Comparison of ENCODE assay signal across 8 cellular contexts in the genomic region with DNA sequence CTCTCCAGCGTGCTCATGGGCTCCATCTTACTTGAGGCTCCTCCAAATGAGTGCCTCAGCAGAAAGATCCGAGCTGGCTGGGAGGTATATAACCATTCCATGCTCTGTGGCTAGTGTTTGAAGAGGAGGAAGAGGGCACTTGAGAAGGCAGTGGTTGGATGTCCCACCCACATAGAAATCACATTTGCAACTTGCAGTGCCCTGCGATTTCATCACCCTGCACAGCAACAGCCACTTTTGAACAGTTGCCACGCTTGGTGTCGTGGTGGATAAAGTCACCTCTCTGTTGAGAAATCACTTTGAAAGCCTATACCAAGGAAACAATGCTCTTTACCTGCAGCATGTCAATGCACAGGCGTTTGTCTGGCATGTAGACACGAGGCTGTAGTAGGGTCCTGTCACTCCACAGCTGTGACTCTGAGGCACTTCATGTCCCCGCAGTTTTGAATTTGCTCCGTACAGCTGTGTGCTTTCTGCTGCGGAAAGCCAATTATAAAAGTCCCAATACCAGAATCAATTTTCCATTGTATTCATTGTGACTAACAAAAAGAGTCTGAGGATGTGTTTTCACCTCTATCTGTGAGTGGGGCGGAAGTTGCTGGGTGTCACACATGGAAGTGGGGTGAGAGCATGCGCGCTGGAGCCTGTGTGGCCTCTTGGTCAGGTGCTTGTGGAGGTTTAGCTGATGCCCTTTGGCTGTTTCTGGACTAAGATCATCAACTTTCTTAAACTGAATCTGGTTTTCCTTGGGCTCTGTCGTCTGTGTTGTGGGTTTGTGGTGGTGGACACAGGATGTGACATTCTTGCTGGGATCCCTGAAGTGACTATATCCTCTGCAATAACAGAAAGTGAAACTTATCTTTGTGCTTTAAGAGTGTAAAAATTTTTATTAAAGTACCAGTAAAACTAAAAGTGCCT. TPM values are rescaled to one million over a fixed set of nuclear protein-coding genes. Genes with fewer than 3 reads are reported as not detected.
DNase-seq lines count a peak whose midpoint lies in the region; ATAC-seq, FAIRE-seq and TF ChIP-seq lines count a peak whose summit lies in the region.

No MANE protein-coding gene starts in this region.

- H3K27ac Mint-ChIP-seq in activated naive CD4-positive, alpha-beta T cell treated with anti-CD3 and anti-CD28 coated beads, Interleukin-2, amount 50 U/mL, for 72 hours = peak overlapping the region; percentile 92 to 96

- peaks cover 7 to 8% of the 10 kb centered on the region in 2 experiments for H3K36me3 ChIP-seq in keratinocyte (ENCODE audit: control insufficient read depth in 2 of 2, extremely low read depth in 1 of 2, insufficient read depth in 2 of 2, low read length in 2 of 2)

- H3K27me3 ChIP-seq in keratinocyte (ENCODE audit: control insufficient read depth, extremely low read depth, insufficient read depth, low read length) = no peaks in the 10 kb centered on the region

- peak overlapping the region; percentile 87 for H3K4me2 ChIP-seq in keratinocyte (ENCODE audit: control insufficient read depth, extremely low read depth, insufficient read depth, low read depth, low read length)

- H2AFZ ChIP-seq in keratinocyte (ENCODE audit: control insufficient read depth, low read length) = peak overlapping the region; percentile 56

- H3K9me3 ChIP-seq in keratinocyte (ENCODE audit: control insufficient read depth, low read depth, low read length) = no peaks in the 10 kb centered on the region

- dilution Hi-C loops in keratinocyte (cut with MboI; ENCODE audit: extremely low pct_ligation_motif_present, low sequenced_read_pairs) = no loop called here

- TF ChIP-seq CTCF in keratinocyte (optimal IDR thresholded peaks at IDR 0.05 in 1 of 3, IDR thresholded peaks at IDR 0.05 in 1 of 3, conservative IDR thresholded peaks at IDR 0.05 in 1 of 3; ENCODE audit: extremely low read depth in 1 of 3, insufficient read depth in 2 of 3, low read length in 3 of 3) = no peak

- peak overlapping the region; percentile 66 for H3K27ac ChIP-seq in keratinocyte (ENCODE audit: control insufficient read depth, insufficient read depth, low read length)

- TF ChIP-seq POLR2A in GM18951 (IDR thresholded peaks at IDR 0.05; ENCODE audit: extremely low read depth, insufficient read depth, insufficient read length) = peak; percentile 46

- no peaks in the 10 kb centered on the region for H4K20me1 ChIP-seq in keratinocyte (ENCODE audit: control insufficient read depth, extremely low read depth, insufficient read depth, low read length)

- peak overlapping the region; percentile 61 for H3K9ac ChIP-seq in keratinocyte (ENCODE audit: control insufficient read depth, extremely low read depth, insufficient read depth, low read length)

- in situ Hi-C loops in GM18951 (cut with MboI; ENCODE audit: low sequenced_read_pairs, unreplicated experiment) = no loop called here

- peak overlapping the region; percentile 33 to 75 (median 40) for H3K4me3 ChIP-seq in keratinocyte (ENCODE audit: control insufficient read depth in 2 of 3, extremely low read depth in 1 of 3, insufficient read depth in 2 of 3, low read depth in 1 of 3, low read length in 3 of 3)

- H3K36me3 Mint-ChIP-seq in activated naive CD4-positive, alpha-beta T cell treated with anti-CD3 and anti-CD28 coated beads, Interleukin-2, amount 50 U/mL, for 72 hours = peaks cover 25 to 29% of the 10 kb centered on the region in 2 donors

- H3K9me3 Mint-ChIP-seq in activated naive CD4-positive, alpha-beta T cell treated with anti-CD3 and anti-CD28 coated beads, Interleukin-2, amount 50 U/mL, for 72 hours = no peaks in the 10 kb centered on the region

- peak; percentile 84 for DNase-seq in SIG-M5 treated with dmso at 0.1 percent for 504 hours (lab: John Stamatoyannopoulos, UW; ENCODE audit: unreplicated experiment)
- peak; percentile 74 to 91 for DNase-seq in activated naive CD4-positive, alpha-beta T cell treated with anti-CD3 and anti-CD28 coated beads, Interleukin-2, amount 50 U/mL, for 72 hours (ENCODE audit: low spot score in 2 of 2)
- no peak for DNase-seq in keratinocyte (ENCODE audit: low read depth, low spot score)
- peak; percentile 85 for DNase-seq in stimulated activated CD4-positive, alpha-beta T cell treated with anti-CD3 and anti-CD28 coated beads, Interleukin-4, amount 100 ng/mL, for 24 hours
- no peak for DNase-seq in iPS-NIHi11 (ENCODE audit: low spot score)
- no peak for DNase-seq in cortex of kidney (lab: John Stamatoyannopoulos, UW)

- peaks cover 48% of the 10 kb centered on the region for H3K79me2 ChIP-seq in keratinocyte (ENCODE audit: control insufficient read depth, insufficient read depth, low read length)

- H3K9me1 ChIP-seq in keratinocyte (ENCODE audit: control insufficient read depth, extremely low read depth, insufficient read depth, low read length) = no peaks in the 10 kb centered on the region

- peaks cover 31% of the 10 kb centered on the region for H3K4me1 ChIP-seq in keratinocyte (ENCODE audit: control insufficient read depth, extremely low read depth, insufficient read depth, low read length)

- peak; percentile 56 for FAIRE-seq in keratinocyte (lab: Jason Lieb, UNC)

- ATAC-seq in HG03108 (IDR thresholded peaks at IDR 0.05; ENCODE audit: unreplicated experiment) = peak; percentile 30
- ATAC-seq in activated naive CD4-positive, alpha-beta T cell treated with anti-CD3 and anti-CD28 coated beads, Interleukin-2, amount 50 U/mL, for 72 hours = peak; percentile 62 to 69

RNA-seq across cellular contexts. Expression of gene CNDP2, which starts 2.8 kb away (rescaled TPM):
- total RNA-seq in activated naive CD4-positive, alpha-beta T cell treated with anti-CD3 and anti-CD28 coated beads, Interleukin-2, amount 50 U/mL, for 72 hours = 100 to 1,000 TPM; 125 to 133 TPM
- 126 to 156 TPM (median 134 TPM) in 3 replicates for polyA plus RNA-seq in keratinocyte
- 110 TPM for polyA plus RNA-seq in keratinocyte (2011; ENCODE audit: low read depth)
- polyA plus RNA-seq in keratinocyte (2011; cell fraction: cytosol; rRNA removed) = 121 and 149 TPM in 2 replicates
- 213 and 222 TPM in 2 replicates for polyA plus RNA-seq in keratinocyte (2011; cell fraction: nucleus; rRNA removed)
- polyA plus RNA-seq in keratinocyte (2012; ENCODE audit: low replicate concordance) = 122 and 150 TPM in 2 replicates
- polyA minus RNA-seq in keratinocyte = 103 to 182 TPM (median 124 TPM) in 3 replicates
- polyA minus RNA-seq in keratinocyte (2011; cell fraction: cytosol; rRNA and poly(A)+ RNA removed) = 152 TPM
- polyA minus RNA-seq in keratinocyte (2011; cell fraction: nucleus; rRNA and poly(A)+ RNA removed) = 78.6 and 121 TPM in 2 replicates

RNA-seq across cellular contexts. Expression of gene CNDP1, which starts 35.3 kb away (rescaled TPM):
- total RNA-seq in activated naive CD4-positive, alpha-beta T cell treated with anti-CD3 and anti-CD28 coated beads, Interleukin-2, amount 50 U/mL, for 72 hours = under 1 TPM in 1 of 2 donors, not detected in 1; 0.32 TPM
- polyA plus RNA-seq in keratinocyte = not detected in 3 replicates
- not detected for polyA plus RNA-seq in keratinocyte (2011; ENCODE audit: low read depth)
- not detected in 2 replicates for polyA plus RNA-seq in keratinocyte (2011; cell fraction: cytosol; rRNA removed)
- not detected in 2 replicates for polyA plus RNA-seq in keratinocyte (2011; cell fraction: nucleus; rRNA removed)
- 0.27 TPM in 1 of 2 replicates, not detected in the other for polyA plus RNA-seq in keratinocyte (2012; ENCODE audit: low replicate concordance)
- not detected in 3 replicates for polyA minus RNA-seq in keratinocyte
- polyA minus RNA-seq in keratinocyte (2011; cell fraction: cytosol; rRNA and poly(A)+ RNA removed) = not detected
- not detected in 2 replicates for polyA minus RNA-seq in keratinocyte (2011; cell fraction: nucleus; rRNA and poly(A)+ RNA removed)

RNA-seq across cellular contexts. Expression of gene DIPK1C, which starts 41.9 kb away (rescaled TPM):
- total RNA-seq in activated naive CD4-positive, alpha-beta T cell treated with anti-CD3 and anti-CD28 coated beads, Interleukin-2, amount 50 U/mL, for 72 hours = not detected
- not detected in 3 replicates for polyA plus RNA-seq in keratinocyte
- not detected for polyA plus RNA-seq in keratinocyte (2011; ENCODE audit: low read depth)
- not detected in 2 replicates for polyA plus RNA-seq in keratinocyte (2011; cell fraction: cytosol; rRNA removed)
- polyA plus RNA-seq in keratinocyte (2011; cell fraction: nucleus; rRNA removed) = not detected in 2 replicates
- not detected in 2 replicates for polyA plus RNA-seq in keratinocyte (2012; ENCODE audit: low replicate concordance)
- polyA minus RNA-seq in keratinocyte = not detected in 3 replicates
- not detected for polyA minus RNA-seq in keratinocyte (2011; cell fraction: cytosol; rRNA and poly(A)+ RNA removed)
- polyA minus RNA-seq in keratinocyte (2011; cell fraction: nucleus; rRNA and poly(A)+ RNA removed) = not detected in 2 replicates

Comparison
In these comparisons a context has a peak if more than half of its experiments do, and no peak if none do; other contexts are left out.
1. DNase-seq: peak in SIG-M5 treated with dmso at 0.1 percent for 504 hours (single experiment), activated naive CD4-positive, alpha-beta T cell treated with anti-CD3 and anti-CD28 coated beads, Interleukin-2, amount 50 U/mL, for 72 hours (2 of 2) and stimulated activated CD4-positive, alpha-beta T cell treated with anti-CD3 and anti-CD28 coated beads, Interleukin-4, amount 100 ng/mL, for 24 hours (single experiment); none in keratinocyte (single experiment), iPS-NIHi11 (single experiment) and cortex of kidney (single experiment).